ENCODE assay signal across 9 cellular contexts in genomic region chr3:48656841-48657281, GRCh38. TPM values are rescaled to one million over a fixed set of nuclear protein-coding genes. Genes with fewer than 3 reads are reported as not detected.
DNase-seq lines count a peak whose midpoint lies in the region; ATAC-seq, FAIRE-seq and TF ChIP-seq lines count a peak whose summit lies in the region.
"Had no signal": no experiment of that assay in that cellular context is flagged by ENCODE, and none has a peak within 500 bp of the region (broad histone marks: within the 10 kb centered on the region; RNA-seq: fewer than 3 reads in every experiment).

No MANE protein-coding gene starts in this region.

- TF ChIP-seq CTCF in A549 (IDR thresholded peaks at IDR 0.05) (no peak), bronchial epithelial cell (IDR thresholded peaks at IDR 0.05; ENCODE audit: insufficient read depth, low read length, severe bottlenecking) (no peak), neural crest cell (conservative IDR thresholded peaks at IDR 0.05) (no peak)

- peaks cover 15% of the 10 kb centered on the region for H3K4me1 Mint-ChIP-seq in neural crest cell

- H3K9me3 ChIP-seq in A549 (no peaks in the 10 kb centered on the region), SJCRH30 (replicated peaks) (peaks cover 1% of the 10 kb centered on the region; the same call in 1 of the 2 replicates)

- CTCF ChIA-PET in A549 (lab: Yijun Ruan, JAX), result interaction anchor here (0.6 to 6.3 kb wide), 14 partner anchors 13 to 248 kb away, joined by 3 to 46 read pairs (median 4); partner anchors contain the start of genes SLC26A6 and UCN2

- H3K36me3 ChIP-seq in bronchial epithelial cell (ENCODE audit: control insufficient read depth, insufficient read depth, low read length), result no peaks in the 10 kb centered on the region
- H3K36me3 ChIP-seq in SJCRH30, result no peaks in the 10 kb centered on the region

- H3K4me1 ChIP-seq in A549 (peaks cover 11% of the 10 kb centered on the region; the same call in 2 of the 3 replicates), SJCRH30 (no peaks in the 10 kb centered on the region)

- H3K4me2 ChIP-seq in A549, result peak overlapping the region; percentile 71; the same call in 1 of the 3 replicates

- H3K4me3 ChIP-seq in A549, result no peak overlapping the region
- peak overlapping the region; percentile 46 for H3K4me3 ChIP-seq in bronchial epithelial cell (ENCODE audit: low read depth, low read length)
- no peak overlapping the region for H3K4me3 ChIP-seq in SJCRH30

- ATAC-seq in A549 (no peak), GM21723 (IDR thresholded peaks at IDR 0.05; ENCODE audit: unreplicated experiment) (no peak)

- POLR2A ChIA-PET in A549 (lab: Yijun Ruan, JAX), result no interaction called here

- no peak for DNase-seq in A549 (ENCODE audit: low read depth in 1 of 2, low spot score in 1 of 2)
- DNase-seq in NOMO-1 treated with DMSO at 0.1 percent for 48 hours (lab: John Stamatoyannopoulos, UW; ENCODE audit: unreplicated experiment), result peak; percentile 46
- DNase-seq in bronchial epithelial cell (ENCODE audit: low read depth), result no peak
- no peak for DNase-seq in neural crest cell (ENCODE audit: low read depth, low spot score)
- DNase-seq in GM19238 (ENCODE audit: insufficient read length, low spot score), result no peak
- no peak for DNase-seq in ecto neural progenitor cell (ENCODE audit: low spot score)
- no peak for DNase-seq in SJCRH30

- no peak overlapping the region for H3K27ac Mint-ChIP-seq in neural crest cell (ENCODE audit: unreplicated experiment)

- no peaks in the 10 kb centered on the region for H3K9me3 Mint-ChIP-seq in neural crest cell

- WGBS in A549 (ENCODE audit: missing lambda C conversion rate), result 96% methylated on average over 27 of the region's 45 CpGs

- H3K27me3 Mint-ChIP-seq in neural crest cell (ENCODE audit: low read depth), result no peaks in the 10 kb centered on the region

- no peak for TF ChIP-seq EP300 in A549 (IDR thresholded peaks at IDR 0.05)

- H3K4me3 Mint-ChIP-seq in neural crest cell, result peak overlapping the region; percentile 12

- peak overlapping the region; percentile 75 to 88; a peak in 5 of 6 replicates for H3K27ac ChIP-seq in A549
- no peak overlapping the region for H3K27ac ChIP-seq in SJCRH30

- peaks cover 30% of the 10 kb centered on the region for H3K36me3 Mint-ChIP-seq in neural crest cell (ENCODE audit: low read depth)

- FAIRE-seq in A549 (lab: Jason Lieb, UNC), result no peak
- FAIRE-seq in bronchial epithelial cell (lab: Jason Lieb, UNC), result no peak

- TF ChIP-seq POLR2A in A549 (IDR thresholded peaks at IDR 0.05; ENCODE audit: low read length), result no peak

- H3K27me3 ChIP-seq in bronchial epithelial cell (ENCODE audit: control insufficient read depth, insufficient read depth, low read length), result no peaks in the 10 kb centered on the region
- no peaks in the 10 kb centered on the region for H3K27me3 ChIP-seq in SJCRH30

- no peak for TF ChIP-seq RAD21 in A549 (conservative IDR thresholded peaks at IDR 0.05 in 1 of 2, IDR thresholded peaks at IDR 0.05 in 1 of 2)

TF ChIP-seq in A549, 52 proteins besides CTCF, POLR2A, EP300 and RAD21:
- no peak for TF ChIP-seq NR3C1 (IDR thresholded peaks at IDR 0.05)

RNA-seq across cellular contexts. Expression of gene CELSR3, which starts 5.8 kb away (rescaled TPM):
- polyA plus RNA-seq in A549 (2011; rRNA removed) (2.2 and 3.2 TPM in 2 replicates), A549 (2017; fragmentation: RNase III; extraction: RNeasy Plus Mini Kit Qiagen cat#74134 plus additional on column Dnase treatment) (4.6 to 5.2 TPM (median 4.8 TPM) in 3 replicates)
- 2.2 and 3.3 TPM in 2 replicates for polyA plus RNA-seq in A549 (2012; cell fraction: cytosol; rRNA removed)
- polyA plus RNA-seq in A549 (2012; cell fraction: nucleus; rRNA removed), result 13.7 and 15.3 TPM in 2 replicates
- polyA minus RNA-seq in A549 (2011; rRNA and poly(A)+ RNA removed), result 7.1 and 7.4 TPM in 2 replicates
- total RNA-seq in bronchial epithelial cell (1.0 and 1.1 TPM in 2 replicates), neural crest cell (26.5 and 27.2 TPM in 2 replicates)
- 1.1 and 1.7 TPM in 2 replicates for total RNA-seq in SJCRH30 (2014; rRNA removed; shearing (Covaris generic))

RNA-seq across cellular contexts. Expression of gene SLC26A6, which starts 21.6 kb away (rescaled TPM):
- polyA plus RNA-seq in A549 (2011; rRNA removed), result 12.5 and 12.7 TPM in 2 replicates
- polyA plus RNA-seq in A549 (2012; cell fraction: cytosol; rRNA removed), result 17.4 and 20.3 TPM in 2 replicates
- polyA plus RNA-seq in A549 (2012; cell fraction: nucleus; rRNA removed), result 135 and 159 TPM in 2 replicates
- 20.0 to 25.5 TPM (median 23.2 TPM) in 3 replicates for polyA plus RNA-seq in A549 (2017; fragmentation: RNase III; extraction: RNeasy Plus Mini Kit Qiagen cat#74134 plus additional on column Dnase treatment)
- 21.9 and 24.3 TPM in 2 replicates for polyA minus RNA-seq in A549 (2011; rRNA and poly(A)+ RNA removed)
- total RNA-seq in bronchial epithelial cell, result 33.8 and 45.8 TPM in 2 replicates
- total RNA-seq in neural crest cell, result 54.8 and 57.4 TPM in 2 replicates
- total RNA-seq in SJCRH30 (2014; rRNA removed; shearing (Covaris generic)), result 14.8 and 18.9 TPM in 2 replicates

RNA-seq across cellular contexts. Expression of gene NCKIPSD, which starts 28.9 kb away (rescaled TPM):
- polyA plus RNA-seq in A549 (2011; rRNA removed) (10.2 and 13.6 TPM in 2 replicates), A549 (2017; fragmentation: RNase III; extraction: RNeasy Plus Mini Kit Qiagen cat#74134 plus additional on column Dnase treatment) (10.8 to 13.2 TPM (median 10.9 TPM) in 3 replicates)
- 17.0 and 24.0 TPM in 2 replicates for polyA plus RNA-seq in A549 (2012; cell fraction: cytosol; rRNA removed)
- polyA plus RNA-seq in A549 (2012; cell fraction: nucleus; rRNA removed), result 35.9 and 48.2 TPM in 2 replicates
- polyA minus RNA-seq in A549 (2011; rRNA and poly(A)+ RNA removed), result 24.5 and 28.5 TPM in 2 replicates
- total RNA-seq in bronchial epithelial cell (10.5 and 14.3 TPM in 2 replicates), neural crest cell (25.3 and 30.2 TPM in 2 replicates)
- total RNA-seq in SJCRH30 (2014; rRNA removed; shearing (Covaris generic)), result 11.8 and 13.7 TPM in 2 replicates

RNA-seq across cellular contexts. Expression of gene TMEM89, which starts 35.3 kb away (rescaled TPM):
- polyA plus RNA-seq in A549 (2011; rRNA removed) (not detected in 2 replicates), A549 (2017; fragmentation: RNase III; extraction: RNeasy Plus Mini Kit Qiagen cat#74134 plus additional on column Dnase treatment) (0.21 TPM in 1 of 3 replicates, not detected in the others)
- polyA plus RNA-seq in A549 (2012; cell fraction: cytosol; rRNA removed), result 0.12 and 0.19 TPM in 2 replicates
- 1.0 and 2.2 TPM in 2 replicates for polyA plus RNA-seq in A549 (2012; cell fraction: nucleus; rRNA removed)
- polyA minus RNA-seq in A549 (2011; rRNA and poly(A)+ RNA removed), result not detected in 2 replicates
- total RNA-seq in bronchial epithelial cell (not detected in 2 replicates), neural crest cell (0.51 and 0.66 TPM in 2 replicates)
- total RNA-seq in SJCRH30 (2014; rRNA removed; shearing (Covaris generic)), result not detected in 2 replicates
- total RNA-seq: Daoy had no signal

RNA-seq across cellular contexts. Expression of gene UQCRC1, which starts 47.4 kb away (rescaled TPM):
- polyA plus RNA-seq in A549 (2011; rRNA removed) (279 and 338 TPM in 2 replicates), A549 (2017; fragmentation: RNase III; extraction: RNeasy Plus Mini Kit Qiagen cat#74134 plus additional on column Dnase treatment) (233 to 256 TPM (median 254 TPM) in 3 replicates)
- 390 and 409 TPM in 2 replicates for polyA plus RNA-seq in A549 (2012; cell fraction: cytosol; rRNA removed)
- polyA plus RNA-seq in A549 (2012; cell fraction: nucleus; rRNA removed), result 488 and 556 TPM in 2 replicates
- 677 and 753 TPM in 2 replicates for polyA minus RNA-seq in A549 (2011; rRNA and poly(A)+ RNA removed)
- total RNA-seq in bronchial epithelial cell (473 and 946 TPM in 2 replicates), neural crest cell (288 and 297 TPM in 2 replicates)
- 137 and 162 TPM in 2 replicates for total RNA-seq in SJCRH30 (2014; rRNA removed; shearing (Covaris generic))

Comparison
In these comparisons a context has a peak if more than half of its experiments do, and no peak if none do; other contexts are left out.
1. RNA of gene CELSR3, which starts 5.8 kb away (total RNA-seq): 26.5 to 27.2 TPM in neural crest cell; 1.1 to 1.7 TPM in SJCRH30 and 1.0 to 1.1 TPM in bronchial epithelial cell; every median in the first group is over 10 times any median in the second.